Comparison of ENCODE assay signal across 13 cellular contexts in the genomic region with DNA sequence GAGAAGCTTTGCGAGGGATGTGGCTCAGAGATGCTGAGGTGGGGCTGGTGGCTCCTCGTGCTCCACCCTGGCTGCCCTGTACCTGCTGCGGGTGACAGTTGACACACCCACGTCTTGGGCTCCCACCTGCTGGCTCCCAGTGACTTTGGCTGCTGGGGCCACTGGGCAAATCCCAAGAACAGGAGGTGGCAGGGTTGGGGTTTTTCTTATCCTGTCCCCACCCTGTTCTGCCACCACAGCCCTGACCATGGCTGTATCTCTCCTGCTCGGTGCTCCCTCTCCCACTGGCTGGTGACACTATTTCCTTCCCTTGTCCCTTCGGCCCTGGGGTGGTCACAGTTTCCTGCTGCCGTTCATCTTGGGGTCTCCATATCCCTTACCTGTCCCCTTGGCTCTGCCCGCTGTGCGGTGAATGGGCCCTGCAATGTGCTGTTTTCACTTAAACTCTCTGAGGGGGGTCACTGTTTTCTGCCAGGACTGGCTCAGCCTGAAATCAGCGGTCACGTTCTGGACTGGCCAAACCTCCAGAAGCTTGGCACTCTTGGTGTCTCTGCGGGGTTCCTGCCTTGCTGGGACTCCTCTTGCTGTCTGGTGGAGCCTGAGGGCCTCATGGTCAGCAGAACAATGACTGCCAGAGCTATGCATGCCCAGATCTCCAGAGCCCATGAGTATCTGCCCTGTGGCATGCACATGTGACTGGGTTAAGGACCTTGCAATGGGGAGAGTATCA.
DNase-seq lines count a peak whose midpoint lies in the region; ATAC-seq and TF ChIP-seq lines count a peak whose summit lies in the region.
"Had no signal": no experiment of that assay in that cellular context is flagged by ENCODE, and none has a peak within 500 bp of the region (broad histone marks: within the 10 kb centered on the region; RNA-seq: fewer than 3 reads in every experiment).

No MANE protein-coding gene starts in this region.

- H3K79me2 ChIP-seq in GM23338 (replicated peaks; ENCODE audit: insufficient read depth), result no peaks in the 10 kb centered on the region

- H3K27ac ChIP-seq in GM23338 (ENCODE audit: low read depth) (no peak overlapping the region), endodermal cell (ENCODE audit: low read depth, low read length) (no peak overlapping the region)
- H3K27ac ChIP-seq: GM23248 had no signal

- no peak overlapping the region for H3K9ac ChIP-seq in endodermal cell (ENCODE audit: extremely low read depth, low read length, poor library complexity, severe bottlenecking)
- H3K9ac ChIP-seq: GM23248 had no signal

- TF ChIP-seq CTCF in GM23338 (conservative IDR thresholded peaks at IDR 0.05; ENCODE audit: low read depth in 2 of 2) (no peak), endodermal cell (conservative IDR thresholded peaks at IDR 0.05) (no peak), BE2C (IDR thresholded peaks at IDR 0.05; ENCODE audit: low read depth, low read length) (no peak)

- H3K4me1 ChIP-seq in GM23338 (ENCODE audit: insufficient read depth) (no peaks in the 10 kb centered on the region), endodermal cell (ENCODE audit: control insufficient read depth, insufficient read depth, low read length) (peaks cover 10% of the 10 kb centered on the region), BE2C (peaks cover 13% of the 10 kb centered on the region)

- no peak overlapping the region for H3K4me3 Mint-ChIP-seq in GM23338
- H3K4me3 Mint-ChIP-seq in endodermal cell, result no peak overlapping the region
- H3K4me3 Mint-ChIP-seq: CD4-positive, CD25-positive, alpha-beta regulatory T cell had no signal

- H3K9me3 ChIP-seq in endodermal cell (ENCODE audit: control insufficient read depth, low read length), result no peaks in the 10 kb centered on the region
- no peaks in the 10 kb centered on the region for H3K9me3 ChIP-seq in BE2C

- ATAC-seq in GM23338, result no peak
- no peak for ATAC-seq in HG03159 (IDR thresholded peaks at IDR 0.05; ENCODE audit: unreplicated experiment)
- no peak for ATAC-seq in HG03378 (IDR thresholded peaks at IDR 0.05; ENCODE audit: unreplicated experiment)

- no peak overlapping the region for H3K27ac Mint-ChIP-seq in GM23338
- no peak overlapping the region for H3K27ac Mint-ChIP-seq in endodermal cell
- H3K27ac Mint-ChIP-seq: CD4-positive, CD25-positive, alpha-beta regulatory T cell; H9; IgD-negative memory B cell had no signal

- H3K9me3 Mint-ChIP-seq in GM23338, result no peaks in the 10 kb centered on the region
- H3K9me3 Mint-ChIP-seq in endodermal cell, result no peaks in the 10 kb centered on the region
- H3K9me3 Mint-ChIP-seq: IgD-negative memory B cell had no signal

- H3K27me3 ChIP-seq in GM23338 (ENCODE audit: insufficient read depth) (no peaks in the 10 kb centered on the region), endodermal cell (ENCODE audit: control insufficient read depth, insufficient read depth, low read length, poor library complexity, severe bottlenecking) (peaks cover 9% of the 10 kb centered on the region), BE2C (no peaks in the 10 kb centered on the region)

- H3K4me2 ChIP-seq in GM23338, result no peak overlapping the region

- no peaks in the 10 kb centered on the region for H4K20me1 ChIP-seq in GM23338 (replicated peaks; ENCODE audit: insufficient read depth)

- H3K4me1 Mint-ChIP-seq in GM23338 (peaks cover 8% of the 10 kb centered on the region; the same call in 2 of the 3 replicates), endodermal cell (peaks cover 21% of the 10 kb centered on the region)

- H3K36me3 ChIP-seq in GM23338 (ENCODE audit: insufficient read depth), result no peaks in the 10 kb centered on the region
- no peaks in the 10 kb centered on the region for H3K36me3 ChIP-seq in endodermal cell (ENCODE audit: control insufficient read depth, insufficient read depth, low read length)
- no peaks in the 10 kb centered on the region for H3K36me3 ChIP-seq in BE2C

- H3K4me3 ChIP-seq in GM23338 (no peak overlapping the region), endodermal cell (ENCODE audit: low read length) (no peak overlapping the region), BE2C (ENCODE audit: low read depth, low read length) (no peak overlapping the region)
- H3K4me3 ChIP-seq: GM23248 had no signal

- WGBS in endodermal cell (ENCODE audit: insufficient coverage in 1 of 2, insufficient read length in 1 of 2), 2 experiments, result 92 to 93% methylated on average over 6 to 12 of the region's 12 CpGs

- DNase-seq in GM23338 (ENCODE audit: low spot score) (no peak), endodermal cell (peak; percentile 29), posterior vena cava (ENCODE audit: low spot score) (peak; percentile 63), BE2C (no peak), kidney glomerular epithelial cell (lab: John Stamatoyannopoulos, UW) (no peak)
- DNase-seq: Calu3; CD4-positive, CD25-positive, alpha-beta regulatory T cell; DMS 273 treated with DMSO at 0.1 percent for 48 hours; GM23248; H9 had no signal

- peak overlapping the region; percentile 94 for H2AFZ ChIP-seq in GM23338
- H2AFZ ChIP-seq: GM23248 had no signal

- intact Hi-C loops in posterior vena cava (cut with DNase I), result no loop called here

- H3F3A ChIP-seq in GM23338 (replicated peaks; ENCODE audit: low read depth), result no peaks in the 10 kb centered on the region

- H3K9me2 ChIP-seq in GM23338 (ENCODE audit: insufficient read depth), result 0 out of 2 replicates have a peak, but pooled peaks cover 4% of the 10 kb centered on the region

- H3K27me3 Mint-ChIP-seq in GM23338 (ENCODE audit: insufficient read depth, low read depth, poor library complexity), result peaks cover 24% of the 10 kb centered on the region
- H3K27me3 Mint-ChIP-seq in endodermal cell (ENCODE audit: insufficient read depth), result peaks cover 13% of the 10 kb centered on the region

- H3K36me3 Mint-ChIP-seq in GM23338 (ENCODE audit: low read depth), result no peaks in the 10 kb centered on the region
- H3K36me3 Mint-ChIP-seq in endodermal cell (ENCODE audit: low read depth), result no peaks in the 10 kb centered on the region
- H3K36me3 Mint-ChIP-seq: CD4-positive, CD25-positive, alpha-beta regulatory T cell; IgD-negative memory B cell had no signal

TF ChIP-seq in GM23338, 12 proteins besides CTCF, POLR2A, EP300 and RAD21 (continues in another document):
- TF ChIP-seq, protein P1, sequence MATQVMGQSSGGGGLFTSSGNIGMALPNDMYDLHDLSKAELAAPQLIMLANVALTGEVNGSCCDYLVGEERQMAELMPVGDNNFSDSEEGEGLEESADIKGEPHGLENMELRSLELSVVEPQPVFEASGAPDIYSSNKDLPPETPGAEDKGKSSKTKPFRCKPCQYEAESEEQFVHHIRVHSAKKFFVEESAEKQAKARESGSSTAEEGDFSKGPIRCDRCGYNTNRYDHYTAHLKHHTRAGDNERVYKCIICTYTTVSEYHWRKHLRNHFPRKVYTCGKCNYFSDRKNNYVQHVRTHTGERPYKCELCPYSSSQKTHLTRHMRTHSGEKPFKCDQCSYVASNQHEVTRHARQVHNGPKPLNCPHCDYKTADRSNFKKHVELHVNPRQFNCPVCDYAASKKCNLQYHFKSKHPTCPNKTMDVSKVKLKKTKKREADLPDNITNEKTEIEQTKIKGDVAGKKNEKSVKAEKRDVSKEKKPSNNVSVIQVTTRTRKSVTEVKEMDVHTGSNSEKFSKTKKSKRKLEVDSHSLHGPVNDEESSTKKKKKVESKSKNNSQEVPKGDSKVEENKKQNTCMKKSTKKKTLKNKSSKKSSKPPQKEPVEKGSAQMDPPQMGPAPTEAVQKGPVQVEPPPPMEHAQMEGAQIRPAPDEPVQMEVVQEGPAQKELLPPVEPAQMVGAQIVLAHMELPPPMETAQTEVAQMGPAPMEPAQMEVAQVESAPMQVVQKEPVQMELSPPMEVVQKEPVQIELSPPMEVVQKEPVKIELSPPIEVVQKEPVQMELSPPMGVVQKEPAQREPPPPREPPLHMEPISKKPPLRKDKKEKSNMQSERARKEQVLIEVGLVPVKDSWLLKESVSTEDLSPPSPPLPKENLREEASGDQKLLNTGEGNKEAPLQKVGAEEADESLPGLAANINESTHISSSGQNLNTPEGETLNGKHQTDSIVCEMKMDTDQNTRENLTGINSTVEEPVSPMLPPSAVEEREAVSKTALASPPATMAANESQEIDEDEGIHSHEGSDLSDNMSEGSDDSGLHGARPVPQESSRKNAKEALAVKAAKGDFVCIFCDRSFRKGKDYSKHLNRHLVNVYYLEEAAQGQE (IDR thresholded peaks at IDR 0.05; ENCODE audit: unreplicated experiment), result no peak
- TF ChIP-seq ZNF114 (CRISPR knock-in tag; IDR thresholded peaks at IDR 0.05), result no peak
- TF ChIP-seq POLR2AphosphoS5 (IDR thresholded peaks at IDR 0.05; ENCODE audit: low read depth), result no peak
- TF ChIP-seq NANOG (IDR thresholded peaks at IDR 0.05; ENCODE audit: borderline replicate concordance), result no peak
- TF ChIP-seq EZH2 (IDR thresholded peaks at IDR 0.05; ENCODE audit: low read depth, unreplicated experiment), result no peak

Comparison
In these comparisons a context has a peak if more than half of its experiments do, and no peak if none do; other contexts are left out.
1. DNase-seq: peak in endodermal cell (single experiment) and posterior vena cava (single experiment); none in GM23338 (single experiment), BE2C (single experiment) and kidney glomerular epithelial cell (single experiment).